26 cellular contexts compared by ENCODE assay signal in genomic region chr1:2515763-2516080, GRCh38. TPM values are rescaled to one million over a fixed set of nuclear protein-coding genes. Genes with fewer than 3 reads are reported as not detected.
"Had no signal": no experiment of that assay in that cellular context is flagged by ENCODE, and none has a peak within 500 bp of the region (broad histone marks: within the 10 kb centered on the region; RNA-seq: fewer than 3 reads in every experiment).

No MANE protein-coding gene starts in this region.

- H3K27ac Mint-ChIP-seq: naive thymus-derived CD4-positive, alpha-beta T cell; natural killer cell; nephron; neural progenitor cell; stimulated activated effector memory CD8-positive, alpha-beta T cell treated with anti-CD3 and anti-CD28 coated beads, Interleukin-12 subunit alpha, Interleukin-12 subunit beta, amount 100 ng/mL, for 72 hours; stimulated activated naive B cell treated with anti-CD40 and anti-IgM and Interleukin-4, amounts not matched to agents 10 μg/mL and 1 μg/mL and 100 μg/mL, for 72 hours had no signal

- H3K36me3 ChIP-seq: neural progenitor cell had no signal

- H3K27me3 Mint-ChIP-seq: naive thymus-derived CD4-positive, alpha-beta T cell; stimulated activated naive B cell treated with anti-CD40 and anti-IgM and Interleukin-4, amounts not matched to agents 10 μg/mL and 1 μg/mL and 100 μg/mL, for 72 hours had no signal

- DNase-seq: naive thymus-derived CD4-positive, alpha-beta T cell; natural killer cell; nucleus accumbens; pancreas; psoas muscle; right cardiac atrium; right lobe of liver; sigmoid colon; small intestine; stimulated activated CD4-positive, alpha-beta T cell treated with anti-CD3 and anti-CD28 coated beads, Interleukin-15, amount 100 ng/mL, for 24 hours; stimulated activated CD4-positive, alpha-beta T cell treated with anti-CD3 and anti-CD28 coated beads, Interleukin-2, amount 100 ng/mL, for 24 hours; stimulated activated CD4-positive, alpha-beta T cell treated with anti-CD3 and anti-CD28 coated beads, Interleukin-2, amount 100 ng/mL, for 48 hours; stimulated activated CD4-positive, alpha-beta T cell treated with anti-CD3 and anti-CD28 coated beads, Interleukin-4, amount 100 ng/mL, for 24 hours; stimulated activated naive B cell treated with anti-CD40 and anti-IgM and Interleukin-4, amounts not matched to agents 10 μg/mL and 1 μg/mL and 100 μg/mL, for 72 hours; stimulated activated naive CD4-positive, alpha-beta T cell treated with Interleukin-2 at 50 U/mL for 16 hours; stomach; thyroid gland; trophoblast cell had no signal

- H3K4me1 Mint-ChIP-seq: neural progenitor cell; stimulated activated effector memory CD8-positive, alpha-beta T cell treated with anti-CD3 and anti-CD28 coated beads, Interleukin-12 subunit alpha, Interleukin-12 subunit beta, amount 100 ng/mL, for 72 hours; stimulated activated naive B cell treated with anti-CD40 and anti-IgM and Interleukin-4, amounts not matched to agents 10 μg/mL and 1 μg/mL and 100 μg/mL, for 72 hours had no signal

- H3K27me3 ChIP-seq: neural progenitor cell, neutrophil, pancreas, right lobe of liver, sigmoid colon, stomach, thyroid gland, tibial nerve, upper lobe of left lung, vagina had no signal

- H3K27ac ChIP-seq: neural progenitor cell, neutrophil, pancreas, psoas muscle, right lobe of liver, sigmoid colon, stomach, thoracic aorta, thyroid gland, tibial nerve, upper lobe of left lung, vagina had no signal

- H3K4me2 ChIP-seq: neural progenitor cell had no signal

- H3K9ac ChIP-seq: neural progenitor cell had no signal

- H2AFZ ChIP-seq: neural progenitor cell had no signal

- H3K9me3 Mint-ChIP-seq: naive thymus-derived CD4-positive, alpha-beta T cell; natural killer cell; nephron; neural progenitor cell; stimulated activated effector memory CD8-positive, alpha-beta T cell treated with anti-CD3 and anti-CD28 coated beads, Interleukin-12 subunit alpha, Interleukin-12 subunit beta, amount 100 ng/mL, for 72 hours; stimulated activated naive B cell treated with anti-CD40 and anti-IgM and Interleukin-4, amounts not matched to agents 10 μg/mL and 1 μg/mL and 100 μg/mL, for 72 hours had no signal

- H3K4me3 ChIP-seq: neural progenitor cell, pancreas, psoas muscle, right lobe of liver, sigmoid colon, stomach, thoracic aorta, thyroid gland, tibial nerve, upper lobe of left lung, vagina had no signal

- H3K9me3 ChIP-seq: neutrophil, pancreas, psoas muscle, right lobe of liver, sigmoid colon, stomach, thoracic aorta, thyroid gland, tibial nerve, upper lobe of left lung, vagina had no signal

- ATAC-seq: naive thymus-derived CD4-positive, alpha-beta T cell; natural killer cell; pancreas; psoas muscle; right cardiac atrium; right lobe of liver; stimulated activated effector memory CD8-positive, alpha-beta T cell treated with anti-CD3 and anti-CD28 coated beads, Interleukin-12 subunit alpha, Interleukin-12 subunit beta, amount 100 ng/mL, for 72 hours; stimulated activated naive B cell treated with anti-CD40 and anti-IgM and Interleukin-4, amounts not matched to agents 10 μg/mL and 1 μg/mL and 100 μg/mL, for 72 hours had no signal

- H3K4me3 Mint-ChIP-seq: naive thymus-derived CD4-positive, alpha-beta T cell; natural killer cell; nephron; neural progenitor cell; stimulated activated effector memory CD8-positive, alpha-beta T cell treated with anti-CD3 and anti-CD28 coated beads, Interleukin-12 subunit alpha, Interleukin-12 subunit beta, amount 100 ng/mL, for 72 hours; stimulated activated naive B cell treated with anti-CD40 and anti-IgM and Interleukin-4, amounts not matched to agents 10 μg/mL and 1 μg/mL and 100 μg/mL, for 72 hours had no signal

- H3K4me1 ChIP-seq: neural progenitor cell, pancreas, psoas muscle, right lobe of liver, sigmoid colon, stomach, thyroid gland, tibial nerve, upper lobe of left lung, vagina had no signal

RNA-seq across cellular contexts. Expression of gene HES5, which starts 14.3 kb away (rescaled TPM):
- polyA plus RNA-seq: naive thymus-derived CD4-positive, alpha-beta T cell had no signal
